ENCODE assay signal across 12 cellular contexts in the genomic region with DNA sequence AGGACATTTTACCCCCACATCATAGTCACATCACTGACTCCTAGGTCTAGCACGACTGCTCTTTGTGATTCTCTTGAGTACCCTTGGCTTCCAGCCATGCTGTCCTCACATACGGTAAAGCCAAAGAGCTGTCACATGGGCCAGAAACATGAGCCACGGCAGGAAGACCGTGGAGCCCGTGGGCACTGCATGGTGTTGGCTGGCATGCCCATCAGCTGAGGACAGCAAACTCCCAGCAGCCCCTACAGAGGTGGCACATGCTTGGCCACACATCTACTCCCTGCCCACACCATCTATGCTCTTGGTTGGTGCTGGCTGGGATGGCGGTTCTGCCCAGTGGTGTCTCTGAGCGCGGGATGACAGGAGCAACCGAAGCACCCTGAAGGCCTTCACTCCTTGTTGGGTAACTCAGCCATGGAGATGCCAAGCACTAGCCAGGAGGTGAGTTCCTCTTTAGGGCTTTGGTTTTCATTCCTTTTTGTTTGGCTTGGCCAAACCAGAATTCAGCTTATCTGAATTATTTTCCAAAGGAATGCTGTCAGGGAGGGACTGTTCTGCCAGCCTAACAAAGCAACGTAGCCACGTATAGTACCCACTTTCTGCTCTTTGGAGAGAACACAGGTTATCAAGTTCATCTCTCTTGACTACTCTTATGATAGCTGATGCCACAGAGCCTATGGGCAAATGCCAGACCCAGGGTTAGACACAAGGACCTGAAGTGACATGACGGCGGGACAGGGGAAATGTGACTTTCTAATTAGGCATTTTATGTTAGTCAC. TPM values are rescaled to one million over a fixed set of nuclear protein-coding genes. Genes with fewer than 3 reads are reported as not detected.
A peak's percentile ranks its signal among the peaks of the same experiment; 100 is the strongest.
DNase-seq lines count a peak whose midpoint lies in the region; ATAC-seq and TF ChIP-seq lines count a peak whose summit lies in the region.
"Had no signal": no experiment of that assay in that cellular context is flagged by ENCODE, and none has a peak within 500 bp of the region (broad histone marks: within the 10 kb centered on the region; RNA-seq: fewer than 3 reads in every experiment).

No MANE protein-coding gene starts in this region.

- in situ Hi-C loops in GM23248 (cut with MboI) = no loop called here

- H3K27me3 Mint-ChIP-seq in activated CD8-positive, alpha-beta T cell treated with anti-CD3 and anti-CD28 coated beads for 36 hours = no peaks in the 10 kb centered on the region

- H3K36me3 Mint-ChIP-seq in activated CD8-positive, alpha-beta T cell treated with anti-CD3 and anti-CD28 coated beads for 36 hours (ENCODE audit: low read depth) = peaks cover 42% of the 10 kb centered on the region

- WGBS in GM23248 (ENCODE audit: low coverage in 1 of 2, low lambda C conversion rate in 2 of 2, missing lambda C conversion rate in 2 of 2), 2 experiments = 82 to 87% methylated on average over 12 to 13 of the region's 13 CpGs

- no peaks in the 10 kb centered on the region for H3K9me3 ChIP-seq in GM23248 (ENCODE audit: low read depth)
- H3K9me3 ChIP-seq in parathyroid adenoma (ENCODE audit: control insufficient read depth, low read length) = no peaks in the 10 kb centered on the region
- H3K9me3 ChIP-seq: gastroesophageal sphincter had no signal

- H3K4me1 ChIP-seq in GM23248 (ENCODE audit: insufficient read depth) = peaks cover 24% of the 10 kb centered on the region
- peaks cover 20% of the 10 kb centered on the region for H3K4me1 ChIP-seq in parathyroid adenoma

- H3K4me3 Mint-ChIP-seq in activated CD8-positive, alpha-beta T cell treated with anti-CD3 and anti-CD28 coated beads for 36 hours = no peak overlapping the region

- CTCF ChIA-PET in activated CD8-positive, alpha-beta T cell treated with anti-CD3 and anti-CD28 coated beads for 36 hours (lab: Charles Lee) = interaction anchor here (1.5 to 2.0 kb wide), 2 partner anchors 9 to 10 kb away, joined by 4 to 10 read pairs; a partner anchor contains a TSS

- H3K4me2 ChIP-seq in GM23248 (ENCODE audit: unreplicated experiment) (no peak overlapping the region), parathyroid adenoma (ENCODE audit: low read length) (no peak overlapping the region)

- intact Hi-C loops in Right ventricle myocardium superior (cut with DNase I) = no loop called here
- intact Hi-C loops in activated CD8-positive, alpha-beta T cell treated with anti-CD3 and anti-CD28 coated beads for 36 hours (cut with micrococcal nuclease) = no loop called here

- H4K20me1 ChIP-seq in GM23248 (ENCODE audit: insufficient read depth) = no peaks in the 10 kb centered on the region

- POLR2A ChIA-PET in activated CD8-positive, alpha-beta T cell treated with anti-CD3 and anti-CD28 coated beads for 36 hours (lab: Charles Lee) = interaction anchor here (0.8 to 4.1 kb wide), 7 partner anchors 10 to 71 kb away, joined by 3 to 33 read pairs (median 3); a partner anchor contains a TSS

- H3K9ac ChIP-seq in GM23248 (peak overlapping the region; percentile 11; the same call in 1 of the 2 replicates), parathyroid adenoma (no peak overlapping the region)

- H3K4me1 Mint-ChIP-seq in activated CD8-positive, alpha-beta T cell treated with anti-CD3 and anti-CD28 coated beads for 36 hours (ENCODE audit: low read depth) = no peaks in the 10 kb centered on the region

- no peaks in the 10 kb centered on the region for H3K27me3 ChIP-seq in GM23248 (replicated peaks; ENCODE audit: insufficient read depth)
- no peaks in the 10 kb centered on the region for H3K27me3 ChIP-seq in parathyroid adenoma (ENCODE audit: control insufficient read depth, insufficient read depth, low read length)
- H3K27me3 ChIP-seq: gastroesophageal sphincter had no signal

- no peak for TF ChIP-seq CTCF in parathyroid adenoma (IDR thresholded peaks at IDR 0.05)
- TF ChIP-seq CTCF in activated CD8-positive, alpha-beta T cell treated with anti-CD3 and anti-CD28 coated beads for 36 hours (IDR thresholded peaks at IDR 0.05) = no peak

- H3K9me3 Mint-ChIP-seq in activated CD8-positive, alpha-beta T cell treated with anti-CD3 and anti-CD28 coated beads for 36 hours = no peaks in the 10 kb centered on the region

- H3K4me3 ChIP-seq in GM23248 = no peak overlapping the region
- H3K4me3 ChIP-seq in parathyroid adenoma (ENCODE audit: low read depth, low read length) = no peak overlapping the region
- H3K4me3 ChIP-seq: gastroesophageal sphincter had no signal

- H3K27ac ChIP-seq in GM23248 = peak overlapping the region; percentile 73
- H3K27ac ChIP-seq in parathyroid adenoma = peak overlapping the region; percentile 37

- no peak overlapping the region for H2AFZ ChIP-seq in GM23248
- H2AFZ ChIP-seq in parathyroid adenoma = no peak overlapping the region

- ATAC-seq in Right ventricle myocardium superior (ENCODE audit: poor library complexity) (peak; percentile 54), HG02798 (IDR thresholded peaks at IDR 0.05; ENCODE audit: poor library complexity, unreplicated experiment) (no peak)
- no peak for ATAC-seq in activated CD4-positive, CD25-positive, alpha-beta regulatory T cell treated with anti-CD3 and anti-CD28 coated beads, Interleukin-2, amount 50 U/mL, for 24 hours
- ATAC-seq in activated CD8-positive, alpha-beta T cell treated with anti-CD3 and anti-CD28 coated beads for 36 hours = no peak
- ATAC-seq: gastroesophageal sphincter had no signal

- H3F3A ChIP-seq in GM23248 (ENCODE audit: insufficient read depth) = peaks cover 60% of the 10 kb centered on the region

- H3K79me2 ChIP-seq in GM23248 (ENCODE audit: insufficient read depth) (peaks cover 9% of the 10 kb centered on the region), parathyroid adenoma (no peaks in the 10 kb centered on the region)

- H3K9me2 ChIP-seq in GM23248 (ENCODE audit: insufficient read depth) = no peaks in the 10 kb centered on the region

- H3K36me3 ChIP-seq in GM23248 (ENCODE audit: low read depth) (peaks cover 51% of the 10 kb centered on the region), parathyroid adenoma (ENCODE audit: control insufficient read depth, insufficient read depth, low read length) (no peaks in the 10 kb centered on the region)

- DNase-seq in GM23248 (no peak), Right ventricle myocardium superior (no peak), OCI-M2 (lab: John Stamatoyannopoulos, UW; ENCODE audit: unreplicated experiment) (no peak)
- no peak for DNase-seq in activated CD8-positive, alpha-beta T cell treated with anti-CD3 and anti-CD28 coated beads for 36 hours
- DNase-seq: activated CD8-positive, alpha-beta memory T cell treated with anti-CD3 and anti-CD28 coated beads, Interleukin-2, amount 50 U/mL, for 4 hours; NCI-H526 treated with DMSO at 0.1 percent for 48 hours had no signal

- H3K27ac Mint-ChIP-seq in activated CD8-positive, alpha-beta T cell treated with anti-CD3 and anti-CD28 coated beads for 36 hours = no peak overlapping the region

TF ChIP-seq in PFSK-1, 5 proteins besides CTCF, POLR2A, EP300 and RAD21:
- peak; percentile 22; the same call in 1 of the 2 replicates for TF ChIP-seq POLR2AphosphoS5 (IDR thresholded peaks at IDR 0.05; ENCODE audit: low read depth, low read length)
- TF ChIP-seq TAF1 (IDR thresholded peaks at IDR 0.05; ENCODE audit: borderline replicate concordance, insufficient read depth, low read length) = no peak
TF ChIP-seq in PFSK-1: peak in this region for 1.

RNA-seq across cellular contexts. Expression of a gene that starts 10.0 kb away (rescaled TPM):
- 47.7 and 50.8 TPM in 2 replicates for total RNA-seq in GM23248 (2014; rRNA removed; shearing (Covaris generic))
- 53.7 and 59.4 TPM in 2 replicates for polyA plus RNA-seq in GM23248 (2016; fragmentation: Nextera tagmentation; extraction: Ambion mirVana)
- 50.2 TPM for polyA plus RNA-seq in PFSK-1 (2012; ENCODE audit: insufficient read length, low read depth)
- 33.8 TPM for total RNA-seq in Right ventricle myocardium superior
- total RNA-seq in activated CD8-positive, alpha-beta T cell treated with anti-CD3 and anti-CD28 coated beads for 36 hours = 10 to 100 TPM; 19.5 to 20.9 TPM

RNA-seq across cellular contexts. Expression of a gene that starts 10.3 kb away (rescaled TPM):
- 79.3 and 80.5 TPM in 2 replicates for total RNA-seq in GM23248 (2014; rRNA removed; shearing (Covaris generic))
- polyA plus RNA-seq in GM23248 (2016; fragmentation: Nextera tagmentation; extraction: Ambion mirVana) = 111 and 116 TPM in 2 replicates
- polyA plus RNA-seq in PFSK-1 (2012; ENCODE audit: insufficient read length, low read depth) = 33.4 TPM
- total RNA-seq in Right ventricle myocardium superior = 11.2 TPM
- total RNA-seq in activated CD8-positive, alpha-beta T cell treated with anti-CD3 and anti-CD28 coated beads for 36 hours = 10 to 100 TPM; 16.7 to 18.8 TPM

RNA-seq across cellular contexts. Expression of a gene that starts 11.7 kb away (rescaled TPM):
- total RNA-seq in GM23248 (2014; rRNA removed; shearing (Covaris generic)) = 80.1 and 92.7 TPM in 2 replicates
- 105 and 112 TPM in 2 replicates for polyA plus RNA-seq in GM23248 (2016; fragmentation: Nextera tagmentation; extraction: Ambion mirVana)
- 131 TPM for polyA plus RNA-seq in PFSK-1 (2012; ENCODE audit: insufficient read length, low read depth)
- 158 TPM for total RNA-seq in Right ventricle myocardium superior
- 10 to 100 TPM; 87.6 to 88.7 TPM for total RNA-seq in activated CD8-positive, alpha-beta T cell treated with anti-CD3 and anti-CD28 coated beads for 36 hours

RNA-seq across cellular contexts. Expression of a gene that starts 19.4 kb away (rescaled TPM):
- total RNA-seq in GM23248 (2014; rRNA removed; shearing (Covaris generic)) = not detected in 2 replicates
- polyA plus RNA-seq in GM23248 (2016; fragmentation: Nextera tagmentation; extraction: Ambion mirVana) = not detected in 2 replicates
- not detected for polyA plus RNA-seq in PFSK-1 (2012; ENCODE audit: insufficient read length, low read depth)
- not detected for total RNA-seq in Right ventricle myocardium superior
- total RNA-seq in activated CD8-positive, alpha-beta T cell treated with anti-CD3 and anti-CD28 coated beads for 36 hours = not detected
- total RNA-seq: gastroesophageal sphincter; T-helper 1 cell treated with Interleukin-12 subunit alpha and Interleukin-12 subunit beta and Interleukin-4 antibody, amounts not matched to agents 30 ng/mL and 1 ng/mL, for 36 hours had no signal

RNA-seq across cellular contexts. Expression of a gene that starts 24.5 kb away (rescaled TPM):
- total RNA-seq in GM23248 (2014; rRNA removed; shearing (Covaris generic)) = not detected in 2 replicates
- 0.24 and 0.34 TPM in 2 replicates for polyA plus RNA-seq in GM23248 (2016; fragmentation: Nextera tagmentation; extraction: Ambion mirVana)
- 0.36 TPM for polyA plus RNA-seq in PFSK-1 (2012; ENCODE audit: insufficient read length, low read depth)
- 30.2 TPM for total RNA-seq in Right ventricle myocardium superior
- total RNA-seq in activated CD8-positive, alpha-beta T cell treated with anti-CD3 and anti-CD28 coated beads for 36 hours = under 1 TPM in 1 of 2 experiments, not detected in 1; 0.11 TPM
